23 cellular contexts compared by ENCODE assay signal in the genomic region with DNA sequence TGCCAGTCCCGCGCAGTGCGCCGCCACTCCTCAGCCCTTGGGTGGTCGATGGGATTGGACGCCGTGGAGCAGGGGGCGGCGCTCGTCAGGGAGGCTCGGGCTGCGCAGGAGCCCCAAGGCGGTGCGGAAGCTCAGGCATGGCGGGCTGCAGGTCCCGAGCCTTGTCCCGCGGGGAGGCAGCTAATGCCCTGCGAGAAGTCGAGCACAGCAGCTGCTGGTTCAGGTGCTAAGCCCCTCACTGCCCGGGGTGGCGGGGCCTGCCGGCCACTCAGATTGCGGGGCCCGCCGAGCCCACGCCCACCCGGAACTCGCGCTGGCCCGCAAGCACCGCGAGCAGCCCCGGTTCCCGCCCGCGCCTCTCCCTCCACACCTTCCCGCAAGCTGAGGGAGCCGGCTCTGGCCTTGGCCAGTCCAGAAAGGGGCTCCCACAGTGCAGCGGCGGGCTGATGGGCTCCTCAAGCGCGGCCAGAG. TPM values are rescaled to one million over a fixed set of nuclear protein-coding genes. Genes with fewer than 3 reads are reported as not detected.
DNase-seq lines count a peak whose midpoint lies in the region; FAIRE-seq and TF ChIP-seq lines count a peak whose summit lies in the region.
"Had no signal": no experiment of that assay in that cellular context is flagged by ENCODE, and none has a peak within 500 bp of the region (broad histone marks: within the 10 kb centered on the region; RNA-seq: fewer than 3 reads in every experiment).

No MANE protein-coding gene starts in this region.

- no peak overlapping the region for H3K9ac ChIP-seq in kidney (ENCODE audit: low read length in 2 of 2)
- H3K9ac ChIP-seq: BLaER1, GM23248 had no signal

- H3K4me1 ChIP-seq in kidney (ENCODE audit: control insufficient read depth in 1 of 2, insufficient read depth in 1 of 2, low read depth in 1 of 2, low read length in 2 of 2) (no peaks in the 10 kb centered on the region), testis (peaks cover 2% of the 10 kb centered on the region)
- H3K4me1 ChIP-seq: BLaER1, Caco-2 had no signal

- H3K4me3 ChIP-seq in kidney (ENCODE audit: low read length in 2 of 2) (no peak overlapping the region), testis (peak overlapping the region; percentile 42 to 52), WERI-Rb-1 (ENCODE audit: low read depth, low read length) (no peak overlapping the region)
- H3K4me3 ChIP-seq: BLaER1, GM12878, GM23248 had no signal

- H3K9me3 ChIP-seq in kidney (ENCODE audit: control insufficient read depth in 1 of 2, low read length in 2 of 2) (no peaks in the 10 kb centered on the region), testis (no peaks in the 10 kb centered on the region), WERI-Rb-1 (ENCODE audit: severe bottlenecking) (no peaks in the 10 kb centered on the region)
- H3K9me3 ChIP-seq: Caco-2 had no signal

- TF ChIP-seq POLR2A in testis (IDR thresholded peaks at IDR 0.05) = no peak

- FAIRE-seq in kidney (lab: Jason Lieb, UNC) = no peak
- FAIRE-seq: A204.1, GM12878, GM19239, H1 had no signal

- no peaks in the 10 kb centered on the region for H3K27me3 ChIP-seq in testis
- no peaks in the 10 kb centered on the region for H3K27me3 ChIP-seq in WERI-Rb-1 (ENCODE audit: insufficient read depth, low read depth, severe bottlenecking)
- H3K27me3 ChIP-seq: BLaER1 had no signal

- DNase-seq in activated gamma-delta T cell (lab: John Stamatoyannopoulos, UW) = peak; percentile 7
- DNase-seq in activated gamma-delta T cell treated with Interleukin-2 at 50 U/mL for 16 hours = no peak
- peak; percentile 85 for DNase-seq in ELF-1 (ENCODE audit: low read depth, low spot score)
- DNase-seq in kidney = peak; percentile 66
- DNase-seq in testis = peak; percentile 47
- no peak for DNase-seq in WERI-Rb-1
- DNase-seq in NCI-H446 treated with DMSO at 0.1 percent for 48 hours (lab: John Stamatoyannopoulos, UW) = no peak
- DNase-seq: Caco-2; CD4-positive, CD25-positive, alpha-beta regulatory T cell; CD8-positive, alpha-beta T cell; DMS153; DND-41; GDM1; GM23248; H7; HCEC 1CT had no signal

- no peak overlapping the region for H3K27ac ChIP-seq in kidney (ENCODE audit: low read depth in 2 of 2, low read length in 2 of 2)
- peak overlapping the region in 1 of 2 donors; percentile 42 for H3K27ac ChIP-seq in testis
- H3K27ac ChIP-seq in WERI-Rb-1 = no peak overlapping the region
- H3K27ac ChIP-seq: 22Rv1, BLaER1, C4-2B, GM23248 had no signal

- H3K36me3 ChIP-seq in kidney (ENCODE audit: control insufficient read depth in 1 of 2, insufficient read depth in 2 of 2, low read length in 2 of 2) = no peaks in the 10 kb centered on the region
- H3K36me3 ChIP-seq in testis (ENCODE audit: low read depth, missing control alignments) = no peaks in the 10 kb centered on the region
- no peaks in the 10 kb centered on the region for H3K36me3 ChIP-seq in WERI-Rb-1
- H3K36me3 ChIP-seq: BLaER1 had no signal

- TF ChIP-seq CTCF in kidney (IDR thresholded peaks at IDR 0.05; ENCODE audit: borderline replicate concordance, extremely low read depth, insufficient read depth) (no peak), testis (IDR thresholded peaks at IDR 0.05) (no peak), WERI-Rb-1 (IDR thresholded peaks at IDR 0.05; ENCODE audit: low read depth, low read length) (no peak)

- 72 to 78% methylated on average over 21 to 38 of the region's 43 CpGs for WGBS in testis, 2 donors

- intact Hi-C loops in kidney (cut with DNase I) (no loop called here), testis (cut with DNase I; ENCODE audit: low total_unique reads) (no loop called here)

RNA-seq across cellular contexts. Expression of a gene that starts 14.4 kb away (rescaled TPM):
- total RNA-seq in kidney (50.4 TPM), testis (10 to 100 TPM; 62.6 to 69.3 TPM)
- polyA plus RNA-seq in kidney (ENCODE audit: insufficient read depth, low read depth, low replicate concordance) (28.7 TPM), testis (ENCODE audit: insufficient read depth, low read depth, low replicate concordance) (43.3 TPM)

Comparison
In these comparisons a context has a peak if more than half of its experiments do, and no peak if none do; other contexts are left out.
1. DNase-seq: peak in activated gamma-delta T cell (single experiment), ELF-1 (single experiment), kidney (single experiment) and testis (single experiment); none in activated gamma-delta T cell treated with Interleukin-2 at 50 U/mL for 16 hours (single experiment), WERI-Rb-1 (single experiment) and NCI-H446 treated with DMSO at 0.1 percent for 48 hours (single experiment).
2. H3K4me3 ChIP-seq: peak in testis (2 of 2); none in kidney (0 of 2) and WERI-Rb-1 (single experiment).